In genomic region chr6:113412589-113413367, GRCh38 we compare ENCODE assay signal across 25 cellular contexts.
A peak's percentile ranks its signal among the peaks of the same experiment; 100 is the strongest.
DNase-seq lines count a peak whose midpoint lies in the region; ATAC-seq, FAIRE-seq and TF ChIP-seq lines count a peak whose summit lies in the region.
"Had no signal": no experiment of that assay in that cellular context is flagged by ENCODE, and none has a peak within 500 bp of the region (broad histone marks: within the 10 kb centered on the region; RNA-seq: fewer than 3 reads in every experiment).

No MANE protein-coding gene starts in this region.

- no peak for TF ChIP-seq CTCF in A549 (IDR thresholded peaks at IDR 0.05)

- H3K4me3 ChIP-seq in A549, result no peak overlapping the region
- H3K4me3 ChIP-seq: prostate gland, vagina had no signal

- H3K4me1 ChIP-seq in A549, result peaks cover 27% of the 10 kb centered on the region
- H3K4me1 ChIP-seq: prostate gland had no signal

- no peak overlapping the region for H3K27ac Mint-ChIP-seq in T-helper 2 cell treated with Interferon-gamma antibody and Interleukin-4, amounts not matched to agents 5 μg/mL and 100 μg/mL, for 36 hours
- H3K27ac Mint-ChIP-seq: activated B cell treated with CpG ODN at 0.5 μM for 24 hours; activated CD8-positive, alpha-beta T cell treated with anti-CD3 and anti-CD28 coated beads for 36 hours; activated T-cell treated with anti-CD3 and anti-CD28 coated beads, Interleukin-2, amount 50 U/mL, for 24 hours; endodermal cell; T-helper 1 cell treated with Interleukin-12 subunit alpha and Interleukin-12 subunit beta and Interleukin-4 antibody, amounts not matched to agents 30 μg/mL and 1 μg/mL, for 36 hours had no signal

- peak overlapping the region in 1 of 2 experiments; percentile 4; a peak in 2 of 6 replicates for H3K27ac ChIP-seq in A549
- H3K27ac ChIP-seq: prostate gland, vagina had no signal

- no peaks in the 10 kb centered on the region for H3K9me3 ChIP-seq in A549
- H3K9me3 ChIP-seq: prostate gland, vagina had no signal

- no peaks in the 10 kb centered on the region for H3K36me3 Mint-ChIP-seq in T-helper 2 cell treated with Interferon-gamma antibody and Interleukin-4, amounts not matched to agents 5 μg/mL and 100 μg/mL, for 36 hours (ENCODE audit: low read depth)

- no peak overlapping the region for H3K4me2 ChIP-seq in A549

- FAIRE-seq in A549 (lab: Jason Lieb, UNC) (no peak), islet of Langerhans (lab: Jason Lieb, UNC) (peak; percentile 98)
- FAIRE-seq: GM12892 had no signal

- WGBS in A549 (ENCODE audit: missing lambda C conversion rate), result 94% methylated on average over 1 of the region's 1 CpG

- CTCF ChIA-PET in A549 (lab: Yijun Ruan, JAX), result interaction anchor here (0.8 to 1.5 kb wide), 2 partner anchors 61 to 446 kb away, joined by 4 to 5 read pairs; no protein-coding TSS in a partner anchor

- H3K27me3 Mint-ChIP-seq in T-helper 2 cell treated with Interferon-gamma antibody and Interleukin-4, amounts not matched to agents 5 μg/mL and 100 μg/mL, for 36 hours (ENCODE audit: low read depth), result no peaks in the 10 kb centered on the region
- H3K27me3 Mint-ChIP-seq: activated B cell treated with CpG ODN at 0.5 μM for 24 hours; activated CD8-positive, alpha-beta T cell treated with anti-CD3 and anti-CD28 coated beads for 36 hours; activated T-cell treated with anti-CD3 and anti-CD28 coated beads, Interleukin-2, amount 50 U/mL, for 24 hours had no signal

- no peak for TF ChIP-seq EP300 in A549 (IDR thresholded peaks at IDR 0.05)

- TF ChIP-seq RAD21 in A549 (conservative IDR thresholded peaks at IDR 0.05 in 1 of 2, IDR thresholded peaks at IDR 0.05 in 1 of 2), result no peak

- H3K4me3 Mint-ChIP-seq in T-helper 2 cell treated with Interferon-gamma antibody and Interleukin-4, amounts not matched to agents 5 μg/mL and 100 μg/mL, for 36 hours, result no peak overlapping the region
- H3K4me3 Mint-ChIP-seq: activated B cell treated with CpG ODN at 0.5 μM for 24 hours; activated CD8-positive, alpha-beta T cell treated with anti-CD3 and anti-CD28 coated beads for 36 hours; activated T-cell treated with anti-CD3 and anti-CD28 coated beads, Interleukin-2, amount 50 U/mL, for 24 hours; endodermal cell; T-helper 1 cell treated with Interleukin-12 subunit alpha and Interleukin-12 subunit beta and Interleukin-4 antibody, amounts not matched to agents 30 μg/mL and 1 μg/mL, for 36 hours had no signal

- no peak for DNase-seq in A549 (ENCODE audit: low read depth in 1 of 2, low spot score in 1 of 2)
- DNase-seq in LoVo (ENCODE audit: low spot score), result peak; percentile 11
- DNase-seq in amniotic epithelial cell (ENCODE audit: low read depth), result peak; percentile 30
- no peak for DNase-seq in activated CD4-positive, alpha-beta T cell treated with anti-CD3 and anti-CD28 coated beads for 1 hour
- DNase-seq in T-helper 2 cell treated with Interferon-gamma antibody and Interleukin-4, amounts not matched to agents 5 μg/mL and 100 μg/mL, for 36 hours (ENCODE audit: low spot score), result no peak
- DNase-seq in globus pallidus (ENCODE audit: low spot score), result no peak
- DNase-seq: activated B cell treated with CpG ODN at 0.5 μM for 24 hours; activated CD8-positive, alpha-beta T cell treated with anti-CD3 and anti-CD28 coated beads for 36 hours; activated naive CD4-positive, alpha-beta T cell treated with Interleukin-2 at 50 U/mL for 16 hours; activated T-cell treated with anti-CD3 and anti-CD28 coated beads, Interleukin-2, amount 50 U/mL, for 24 hours; anterior cingulate cortex; C1 segment of cervical spinal cord; endodermal cell; foreskin melanocyte; hypothalamus; KG1; NCI-H1092; SIG-M5; substantia nigra had no signal

- no peaks in the 10 kb centered on the region for H3K4me1 Mint-ChIP-seq in T-helper 2 cell treated with Interferon-gamma antibody and Interleukin-4, amounts not matched to agents 5 μg/mL and 100 μg/mL, for 36 hours (ENCODE audit: low read depth)
- H3K4me1 Mint-ChIP-seq: endodermal cell had no signal

- ATAC-seq in A549 (no peak), GM21515 (IDR thresholded peaks at IDR 0.05; ENCODE audit: unreplicated experiment) (no peak)
- ATAC-seq: activated CD8-positive, alpha-beta T cell treated with anti-CD3 and anti-CD28 coated beads for 36 hours had no signal

- no peaks in the 10 kb centered on the region for H3K9me3 Mint-ChIP-seq in T-helper 2 cell treated with Interferon-gamma antibody and Interleukin-4, amounts not matched to agents 5 μg/mL and 100 μg/mL, for 36 hours
- H3K9me3 Mint-ChIP-seq: activated B cell treated with CpG ODN at 0.5 μM for 24 hours; activated CD8-positive, alpha-beta T cell treated with anti-CD3 and anti-CD28 coated beads for 36 hours; activated T-cell treated with anti-CD3 and anti-CD28 coated beads, Interleukin-2, amount 50 U/mL, for 24 hours; endodermal cell; T-helper 1 cell treated with Interleukin-12 subunit alpha and Interleukin-12 subunit beta and Interleukin-4 antibody, amounts not matched to agents 30 μg/mL and 1 μg/mL, for 36 hours had no signal

- no peak for TF ChIP-seq POLR2A in A549 (IDR thresholded peaks at IDR 0.05; ENCODE audit: low read length)

- POLR2A ChIA-PET in A549 (lab: Yijun Ruan, JAX), result interaction anchor here (1.0 kb wide), 1 partner anchor 290 kb away, joined by 4 read pairs; no protein-coding TSS in a partner anchor

TF ChIP-seq in A549, 52 proteins besides CTCF, POLR2A, EP300 and RAD21:
- TF ChIP-seq HOXB5 (CRISPR knock-in tag; IDR thresholded peaks at IDR 0.05) (no peak), RNF2 (IDR thresholded peaks at IDR 0.05; ENCODE audit: borderline replicate concordance, low read depth) (no peak), SMC3 (IDR thresholded peaks at IDR 0.05) (no peak), ZC3H11A (IDR thresholded peaks at IDR 0.05) (no peak), JUNB (IDR thresholded peaks at IDR 0.05) (no peak), HDAC2 (IDR thresholded peaks at IDR 0.05) (no peak), ZNF302 (CRISPR knock-in tag; IDR thresholded peaks at IDR 0.05) (no peak), NR3C1 (IDR thresholded peaks at IDR 0.05) (no peak), USF2 (IDR thresholded peaks at IDR 0.05) (no peak), HOXA7 (CRISPR knock-in tag; IDR thresholded peaks at IDR 0.05) (no peak), NFE2L2 (conservative IDR thresholded peaks at IDR 0.05; ENCODE audit: low read length) (peak; percentile 56), MAFK (IDR thresholded peaks at IDR 0.05; ENCODE audit: partially characterized antibody) (peak; percentile 85)

Comparison
In these comparisons a context has a peak if more than half of its experiments do, and no peak if none do; other contexts are left out.
1. DNase-seq: peak in LoVo (single experiment) and amniotic epithelial cell (single experiment); none in A549 (0 of 2), activated CD4-positive, alpha-beta T cell treated with anti-CD3 and anti-CD28 coated beads for 1 hour (single experiment), T-helper 2 cell treated with Interferon-gamma antibody and Interleukin-4, amounts not matched to agents 5 μg/mL and 100 μg/mL, for 36 hours (single experiment) and globus pallidus (single experiment).